23 cellular contexts compared by ENCODE assay signal in genomic region chr9:3981897-3982296, GRCh38.
DNase-seq lines count a peak whose midpoint lies in the region; ATAC-seq, FAIRE-seq and TF ChIP-seq lines count a peak whose summit lies in the region.
"Had no signal": no experiment of that assay in that cellular context is flagged by ENCODE, and none has a peak within 500 bp of the region (broad histone marks: within the 10 kb centered on the region; RNA-seq: fewer than 3 reads in every experiment).

No MANE protein-coding gene starts in this region.

- H3K4me3 ChIP-seq in astrocyte (ENCODE audit: insufficient read depth, low read depth, low read length) (no peak overlapping the region), mesenchymal stem cell (ENCODE audit: insufficient read depth in 1 of 2, low read depth in 1 of 2, low read length in 2 of 2) (no peak overlapping the region), retinal pigment epithelial cell (ENCODE audit: low read length) (no peak overlapping the region), testis (no peak overlapping the region)

- peak overlapping the region; percentile 57 for H2AK5ac ChIP-seq in mesenchymal stem cell (ENCODE audit: low read length, severe bottlenecking)

- no peak overlapping the region for H2BK5ac ChIP-seq in mesenchymal stem cell (ENCODE audit: low read depth, low read length, poor library complexity, severe bottlenecking)

- H3K27me3 ChIP-seq in astrocyte (ENCODE audit: insufficient read depth, low read length) (no peaks in the 10 kb centered on the region), mesenchymal stem cell (ENCODE audit: control insufficient read depth in 1 of 2, insufficient read depth in 1 of 2, low read length in 2 of 2) (no peaks in the 10 kb centered on the region), testis (no peaks in the 10 kb centered on the region)

- H3K4ac ChIP-seq in mesenchymal stem cell (ENCODE audit: low read depth in 1 of 2, low read length in 2 of 2): no peak overlapping the region

- BruUV-seq in Calu3 (replicated peaks; lab: Mats Ljungman, UMichigan): no TSS peak

- H3K9me3 Mint-ChIP-seq in Calu3 (ENCODE audit: low read depth, unreplicated experiment) (peaks cover 7% of the 10 kb centered on the region), astrocyte (ENCODE audit: unreplicated experiment) (peaks cover 9% of the 10 kb centered on the region)

- H4K8ac ChIP-seq in mesenchymal stem cell (ENCODE audit: low read length): no peak overlapping the region

- H3K23ac ChIP-seq in mesenchymal stem cell (ENCODE audit: low read length in 2 of 2): no peak overlapping the region

- CTCF ChIA-PET in Calu3 (lab: Charles Lee): no interaction called here

- no peak overlapping the region for H3K4me2 ChIP-seq in astrocyte (ENCODE audit: low read length)
- H3K4me2 ChIP-seq in mesenchymal stem cell (ENCODE audit: low read length, poor library complexity, severe bottlenecking): no peak overlapping the region

- H3K27ac Mint-ChIP-seq in Calu3 (ENCODE audit: unreplicated experiment) (peak overlapping the region; percentile 22), astrocyte (ENCODE audit: unreplicated experiment) (no peak overlapping the region)
- H3K27ac Mint-ChIP-seq: B cell; CD14-positive monocyte; CD8-positive, alpha-beta memory T cell had no signal

- H2BK12ac ChIP-seq in mesenchymal stem cell (ENCODE audit: low read length in 2 of 2): no peak overlapping the region

- H3K14ac ChIP-seq in mesenchymal stem cell (ENCODE audit: low read length in 2 of 2): no peak overlapping the region

- no peaks in the 10 kb centered on the region for H3K27me3 Mint-ChIP-seq in Calu3 (ENCODE audit: unreplicated experiment)
- H3K27me3 Mint-ChIP-seq in astrocyte (ENCODE audit: low read depth, unreplicated experiment): no peaks in the 10 kb centered on the region

- H3K18ac ChIP-seq in mesenchymal stem cell (ENCODE audit: low read depth in 1 of 2, low read length in 2 of 2): no peak overlapping the region

- no peak overlapping the region for H2BK15ac ChIP-seq in mesenchymal stem cell (ENCODE audit: low read depth, poor library complexity, severe bottlenecking)

- H3K9ac ChIP-seq in astrocyte (ENCODE audit: low read length): no peak overlapping the region
- H3K9ac ChIP-seq in mesenchymal stem cell (ENCODE audit: low read length): no peak overlapping the region

- H3K9me3 ChIP-seq in astrocyte (ENCODE audit: insufficient read depth, low read depth, low read length) (no peaks in the 10 kb centered on the region), mesenchymal stem cell (ENCODE audit: control insufficient read depth, low read length) (no peaks in the 10 kb centered on the region), testis (no peaks in the 10 kb centered on the region)

- no peak overlapping the region for H2AFZ ChIP-seq in astrocyte (ENCODE audit: low read depth, low read length)
- no peak overlapping the region for H2AFZ ChIP-seq in mesenchymal stem cell (ENCODE audit: low read depth, low read length)

- peaks cover 16% of the 10 kb centered on the region for H4K20me1 ChIP-seq in astrocyte (ENCODE audit: insufficient read depth, low read length)

- no peak overlapping the region for H3K27ac ChIP-seq in astrocyte (ENCODE audit: low read depth, low read length)
- H3K27ac ChIP-seq in mesenchymal stem cell (ENCODE audit: low read length, poor library complexity, severe bottlenecking): no peak overlapping the region
- no peak overlapping the region for H3K27ac ChIP-seq in testis
- H3K27ac ChIP-seq: 22Rv1 had no signal

- peaks cover 22% of the 10 kb centered on the region for H3K79me2 ChIP-seq in astrocyte (ENCODE audit: insufficient read depth, low read length)

- H2BK120ac ChIP-seq in mesenchymal stem cell (ENCODE audit: low read depth, low read length): no peak overlapping the region

- H4K91ac ChIP-seq in mesenchymal stem cell (ENCODE audit: low read length): no peak overlapping the region

- peaks cover 27% of the 10 kb centered on the region for H3K79me1 ChIP-seq in mesenchymal stem cell (replicated peaks; ENCODE audit: low read length, poor library complexity, severe bottlenecking)

- intact Hi-C loops in Calu3 (cut with micrococcal nuclease; ENCODE audit: unreplicated experiment) (no loop called here), testis (cut with DNase I; ENCODE audit: low total_unique reads) (no loop called here)

- TF ChIP-seq CTCF in Calu3 (IDR thresholded peaks at IDR 0.05; ENCODE audit: unreplicated experiment): no peak
- TF ChIP-seq CTCF in astrocyte (IDR thresholded peaks at IDR 0.05; ENCODE audit: insufficient read depth, low read depth, low read length): no peak
- TF ChIP-seq CTCF in retinal pigment epithelial cell (conservative IDR thresholded peaks at IDR 0.05; ENCODE audit: low read depth, low read length): peak; percentile 26
- TF ChIP-seq CTCF in testis (IDR thresholded peaks at IDR 0.05): no peak

- H3K4me1 Mint-ChIP-seq in Calu3 (ENCODE audit: low read depth, unreplicated experiment) (peaks cover 8% of the 10 kb centered on the region), astrocyte (ENCODE audit: low read depth, unreplicated experiment) (peaks cover 18% of the 10 kb centered on the region)
- H3K4me1 Mint-ChIP-seq: B cell; CD14-positive monocyte; CD8-positive, alpha-beta memory T cell had no signal

- ATAC-seq in GM19452 (IDR thresholded peaks at IDR 0.05; ENCODE audit: unreplicated experiment): no peak

- no peak for TF ChIP-seq POLR2A in testis (IDR thresholded peaks at IDR 0.05)

- no peak overlapping the region for H3K4me3 Mint-ChIP-seq in Calu3 (ENCODE audit: low read depth, unreplicated experiment)
- H3K4me3 Mint-ChIP-seq in astrocyte (ENCODE audit: unreplicated experiment): no peak overlapping the region
- H3K4me3 Mint-ChIP-seq: B cell; CD14-positive monocyte; CD8-positive, alpha-beta memory T cell had no signal

- H3K36me3 Mint-ChIP-seq in Calu3 (ENCODE audit: insufficient read depth, unreplicated experiment) (no peaks in the 10 kb centered on the region), astrocyte (ENCODE audit: low read depth, unreplicated experiment) (peaks cover 28% of the 10 kb centered on the region)
- H3K36me3 Mint-ChIP-seq: CD14-positive monocyte had no signal

- no peaks in the 10 kb centered on the region for H3K36me3 ChIP-seq in astrocyte (ENCODE audit: insufficient read depth, low read length)
- peaks cover 0 to 5% of the 10 kb centered on the region in 2 experiments for H3K36me3 ChIP-seq in mesenchymal stem cell (ENCODE audit: control insufficient read depth in 1 of 2, insufficient read depth in 2 of 2, low read depth in 1 of 2, low read length in 2 of 2)
- no peaks in the 10 kb centered on the region for H3K36me3 ChIP-seq in testis (ENCODE audit: low read depth, missing control alignments)

- DNase-seq in Calu3: no peak
- DNase-seq in astrocyte (ENCODE audit: low read depth): no peak
- DNase-seq in mesenchymal stem cell: no peak
- no peak for DNase-seq in retinal pigment epithelial cell (ENCODE audit: low read depth)
- DNase-seq in C1 segment of cervical spinal cord (lab: John Stamatoyannopoulos, UW): no peak
- no peak for DNase-seq in testis
- no peak for DNase-seq in NCI-H146 (lab: John Stamatoyannopoulos, UW)
- DNase-seq: CD8-positive, alpha-beta memory T cell; GOT3; HCEC 1CT; KBM-7; MV-4-11; NCI-H1105 treated with DMSO at 0.1 percent for 48 hours; NCI-H2029; NCI-H526 treated with DMSO at 0.1 percent for 48 hours; Right ventricle myocardium superior; RPMI8226 had no signal

- FAIRE-seq in astrocyte (lab: Jason Lieb, UNC): peak; percentile 23
- FAIRE-seq: GM12892, HTR-8/SVneo had no signal

- H3K4me1 ChIP-seq in astrocyte (ENCODE audit: insufficient read depth, low read length) (peaks cover 11% of the 10 kb centered on the region), mesenchymal stem cell (ENCODE audit: control insufficient read depth, insufficient read depth, low read depth, low read length) (peaks cover 7% of the 10 kb centered on the region), testis (no peaks in the 10 kb centered on the region)
